In genomic region chr18:31402026-31402373, GRCh38 we compare ENCODE assay signal across 17 cellular contexts. TPM values are rescaled to one million over a fixed set of nuclear protein-coding genes. Genes with fewer than 3 reads are reported as not detected.
DNase-seq lines count a peak whose midpoint lies in the region; ATAC-seq and TF ChIP-seq lines count a peak whose summit lies in the region.
"Had no signal": no experiment of that assay in that cellular context is flagged by ENCODE, and none has a peak within 500 bp of the region (broad histone marks: within the 10 kb centered on the region; RNA-seq: fewer than 3 reads in every experiment).

No MANE protein-coding gene starts in this region.

- H3K27me3 Mint-ChIP-seq in type B pancreatic cell = no peaks in the 10 kb centered on the region

- TF ChIP-seq CTCF in body of pancreas (IDR thresholded peaks at IDR 0.05) = no peak
- no peak for TF ChIP-seq CTCF in left lung (IDR thresholded peaks at IDR 0.05)
- no peak for TF ChIP-seq CTCF in type B pancreatic cell (conservative IDR thresholded peaks at IDR 0.05)

- no peak for TF ChIP-seq POLR2A in body of pancreas (IDR thresholded peaks at IDR 0.05)

- H3K4me1 ChIP-seq in body of pancreas = peaks cover 16% of the 10 kb centered on the region
- H3K4me1 ChIP-seq in left lung = peaks cover under 1 to 1% of the 10 kb centered on the region in 2 donors

- H3K4me3 ChIP-seq in body of pancreas (no peak overlapping the region), left lung (no peak overlapping the region)
- H3K4me3 ChIP-seq: BLaER1 treated with 17β-estradiol and CSF1 and Interleukin-3, amounts not matched to agents 10 nM and 100 nM; GM12878; PC-9 had no signal

- H3K4me3 Mint-ChIP-seq in type B pancreatic cell = no peak overlapping the region

- H3K9me3 Mint-ChIP-seq in type B pancreatic cell = no peaks in the 10 kb centered on the region

- H3K4me1 Mint-ChIP-seq in type B pancreatic cell (ENCODE audit: unreplicated experiment) = peaks cover 18% of the 10 kb centered on the region

- H3K27ac ChIP-seq in body of pancreas = peak overlapping the region in 2 of 4 donors; percentile 10 to 32
- H3K27ac ChIP-seq in left lung = no peak overlapping the region
- H3K27ac ChIP-seq: BLaER1 treated with 17β-estradiol and CSF1 and Interleukin-3, amounts not matched to agents 10 nM and 100 nM; PC-9 had no signal

- ATAC-seq in body of pancreas (peak; percentile 33), left lung (peak; percentile 57)
- ATAC-seq: GM12878 had no signal

- peak overlapping the region; percentile 63 for H3K27ac Mint-ChIP-seq in type B pancreatic cell

- H3K36me3 Mint-ChIP-seq in type B pancreatic cell = no peaks in the 10 kb centered on the region

- H3K27me3 ChIP-seq in body of pancreas = no peaks in the 10 kb centered on the region
- H3K27me3 ChIP-seq in left lung = no peaks in the 10 kb centered on the region
- H3K27me3 ChIP-seq: BLaER1 treated with 17β-estradiol and CSF1 and Interleukin-3, amounts not matched to agents 10 nM and 100 nM had no signal

- intact Hi-C loops in body of pancreas (cut with DNase I) = no loop called here
- intact Hi-C loops in left lung (cut with DNase I) = no loop called here
- intact Hi-C loops in head of caudate nucleus (cut with DNase I) = no loop called here

- DNase-seq in NCI-H510A treated with DMSO at 0.1 percent for 48 hours (lab: John Stamatoyannopoulos, UW) (peak; percentile 28), NCI-H510A (lab: John Stamatoyannopoulos, UW) (no peak), body of pancreas (no peak), left lung (no peak), type B pancreatic cell (ENCODE audit: extremely low spot score, unreplicated experiment) (no peak), head of caudate nucleus (no peak), occipital lobe (lab: John Stamatoyannopoulos, UW) (no peak)
- no peak for DNase-seq in NK-92 treated with Interleukin-12 subunit alpha and Interleukin-12 subunit beta, amount 100 ng/mL, for 24 hours (lab: John Stamatoyannopoulos, UW)
- DNase-seq: 8988T, DMS79, GOT3, NCI-H1436, NCI-H526 treated with DMSO at 0.1 percent for 48 hours, PC-9 had no signal

- H3K9me3 ChIP-seq in body of pancreas (no peaks in the 10 kb centered on the region), left lung (no peaks in the 10 kb centered on the region)
- H3K9me3 ChIP-seq: BLaER1 treated with 17β-estradiol and CSF1 and Interleukin-3, amounts not matched to agents 10 nM and 100 nM had no signal

- H3K36me3 ChIP-seq in body of pancreas (replicated peaks in 1 of 2; ENCODE audit: insufficient read depth in 1 of 2, low read depth in 2 of 2) (no peaks in the 10 kb centered on the region), left lung (no peaks in the 10 kb centered on the region)
- H3K36me3 ChIP-seq: BLaER1 treated with 17β-estradiol and CSF1 and Interleukin-3, amounts not matched to agents 10 nM and 100 nM had no signal

RNA-seq across cellular contexts. Expression of gene DSG4, which starts 25.4 kb away (rescaled TPM):
- total RNA-seq in body of pancreas (not detected), left lung (not detected), type B pancreatic cell (ENCODE audit: low replicate concordance) (0.07 and 0.17 TPM in 2 replicates), occipital lobe (not detected)
- total RNA-seq: G401, PC-9 had no signal

RNA-seq across cellular contexts. Expression of gene DSG3, which starts 45.5 kb away (rescaled TPM):
- total RNA-seq in body of pancreas (not detected), left lung (not detected), type B pancreatic cell (ENCODE audit: low replicate concordance) (1.1 and 4.5 TPM in 2 replicates), occipital lobe (0.16 TPM)
- total RNA-seq: G401 had no signal
